8 cellular contexts compared by ENCODE assay signal in genomic region chr17:27455569-27455913, GRCh38. TPM values are rescaled to one million over a fixed set of nuclear protein-coding genes. Genes with fewer than 3 reads are reported as not detected.
DNase-seq lines count a peak whose midpoint lies in the region; ATAC-seq, FAIRE-seq and TF ChIP-seq lines count a peak whose summit lies in the region.

No MANE protein-coding gene starts in this region.

- peaks cover 0 to 1% of the 10 kb centered on the region in 2 experiments; a peak in 2 of 4 replicates for H3K36me3 ChIP-seq in GM12878 (ENCODE audit: control insufficient read depth in 2 of 2, insufficient read depth in 2 of 2, low read length in 1 of 2)
- peaks cover 0 to 2% of the 10 kb centered on the region in 2 experiments for H3K36me3 ChIP-seq in mesenchymal stem cell (ENCODE audit: control insufficient read depth in 1 of 2, insufficient read depth in 2 of 2, low read depth in 1 of 2, low read length in 2 of 2)

- no peak overlapping the region for H4K8ac ChIP-seq in mesenchymal stem cell (ENCODE audit: low read length)

- no peak for ATAC-seq in GM12878
- ATAC-seq in HG03025 (IDR thresholded peaks at IDR 0.05; ENCODE audit: low FRiP score, unreplicated experiment) = no peak

- H3K4me1 Mint-ChIP-seq in activated naive CD4-positive, alpha-beta T cell treated with anti-CD3 and anti-CD28 coated beads for 36 hours (ENCODE audit: low read depth) = peaks cover 39% of the 10 kb centered on the region
- peaks cover 25% of the 10 kb centered on the region for H3K4me1 Mint-ChIP-seq in type B pancreatic cell (ENCODE audit: unreplicated experiment)

- no TSS peak for BruUV-seq in GM12878 (replicated peaks; lab: Mats Ljungman, UMichigan)

- H3K4me3 ChIP-seq in GM12878 (no peak overlapping the region), mesenchymal stem cell (ENCODE audit: insufficient read depth in 1 of 2, low read depth in 1 of 2, low read length in 2 of 2) (peak overlapping the region; percentile 67 to 77)

- H3K79me1 ChIP-seq in mesenchymal stem cell (replicated peaks; ENCODE audit: low read length, poor library complexity, severe bottlenecking) = peaks cover 4% of the 10 kb centered on the region

- WGBS in GM12878 (ENCODE audit: insufficient coverage, insufficient replicate concordance, low lambda C conversion rate, missing lambda C conversion rate) = 64% methylated on average over 10 of the region's 10 CpGs
- 50% methylated on average over 8 of the region's 10 CpGs for WGBS in mesenchymal stem cell

- peak overlapping the region; percentile 50 for H3K4me3 Mint-ChIP-seq in activated naive CD4-positive, alpha-beta T cell treated with anti-CD3 and anti-CD28 coated beads for 36 hours
- peak overlapping the region; percentile 80 for H3K4me3 Mint-ChIP-seq in type B pancreatic cell

- H3K27ac Mint-ChIP-seq in activated naive CD4-positive, alpha-beta T cell treated with anti-CD3 and anti-CD28 coated beads for 36 hours = peak overlapping the region; percentile 7
- peak overlapping the region; percentile 89 for H3K27ac Mint-ChIP-seq in type B pancreatic cell

- POLR2A ChIA-PET in GM12878 (lab: Charles Lee) = interaction anchor here (0.5 to 13.1 kb wide), 8 partner anchors 16 to 608 kb away, joined by 3 to 143 read pairs (median 3); no protein-coding TSS in a partner anchor

- no peaks in the 10 kb centered on the region for H3K27me3 Mint-ChIP-seq in activated naive CD4-positive, alpha-beta T cell treated with anti-CD3 and anti-CD28 coated beads for 36 hours (ENCODE audit: low read depth)
- H3K27me3 Mint-ChIP-seq in type B pancreatic cell = peaks cover 14% of the 10 kb centered on the region

- H3K14ac ChIP-seq in mesenchymal stem cell (ENCODE audit: low read length in 2 of 2) = no peak overlapping the region

- no peak overlapping the region for H2BK15ac ChIP-seq in mesenchymal stem cell (ENCODE audit: low read depth, poor library complexity, severe bottlenecking)

- no peak overlapping the region for H3K4ac ChIP-seq in mesenchymal stem cell (ENCODE audit: low read depth in 1 of 2, low read length in 2 of 2)

- no peak overlapping the region for H3K27ac ChIP-seq in GM12878 (ENCODE audit: control insufficient read depth, insufficient read depth)
- no peak overlapping the region for H3K27ac ChIP-seq in mesenchymal stem cell (ENCODE audit: low read length, poor library complexity, severe bottlenecking)

- FAIRE-seq in GM12878 (lab: Jason Lieb, UNC) = no peak

- H3K4me1 ChIP-seq in GM12878 (ENCODE audit: control insufficient read depth, insufficient read depth, low read length) (peaks cover 12% of the 10 kb centered on the region), mesenchymal stem cell (ENCODE audit: control insufficient read depth, insufficient read depth, low read depth, low read length) (peaks cover 20% of the 10 kb centered on the region)

- TF ChIP-seq POLR2A in GM12878 (IDR thresholded peaks at IDR 0.05; ENCODE audit: low read depth, low read length) = no peak

- H3K79me2 ChIP-seq in GM12878 (ENCODE audit: control insufficient read depth, insufficient read depth, low read length) = peaks cover 42% of the 10 kb centered on the region

- H3K23ac ChIP-seq in mesenchymal stem cell (ENCODE audit: low read length in 2 of 2) = no peak overlapping the region

- H4K20me1 ChIP-seq in GM12878 (ENCODE audit: control insufficient read depth, insufficient read depth) = no peaks in the 10 kb centered on the region

- intact Hi-C loops in activated naive CD4-positive, alpha-beta T cell treated with anti-CD3 and anti-CD28 coated beads for 36 hours (cut with micrococcal nuclease) = no loop called here
- intact Hi-C loops in GM12878 (cut with micrococcal nuclease; ENCODE audit: unreplicated experiment) = loop anchor here (5.0 kb wide), 4 partner anchors 52 to 218 kb away; no protein-coding TSS in a partner anchor

- H3K18ac ChIP-seq in mesenchymal stem cell (ENCODE audit: low read depth in 1 of 2, low read length in 2 of 2) = no peak overlapping the region

- RAD21 ChIA-PET in GM12878 (lab: Charles Lee; ENCODE audit: unreplicated experiment) = interaction anchor here (0.6 to 9.7 kb wide), 26 partner anchors 9 to 219 kb away, joined by 3 to 229 read pairs (median 4); no protein-coding TSS in a partner anchor

- TF ChIP-seq CTCF in GM12878 (IDR thresholded peaks at IDR 0.05 in 2 of 3, conservative IDR thresholded peaks at IDR 0.05 in 1 of 3; ENCODE audit: control insufficient read depth in 2 of 3, extremely low read depth in 1 of 3, insufficient read depth in 1 of 3, low read depth in 3 of 3, low read length in 3 of 3) (no peak), type B pancreatic cell (conservative IDR thresholded peaks at IDR 0.05) (no peak)

- in situ Hi-C loops in GM12878 (cut with MboI) (loop anchor here (5.0 to 25.0 kb wide), 4 partner anchors 103 to 1282 kb away; partner anchors contain the start of genes NEK8, TLCD1 and TRAF4), ACHN (cut with HindIII; ENCODE audit: low pct_ligation_motif_present, low pct_unique_long_range_greater_than_20kb, low sequenced_read_pairs) (no loop called here)

- H3K9me3 ChIP-seq in GM12878 (replicated peaks; ENCODE audit: control insufficient read depth, insufficient read depth, low read length) (no peaks in the 10 kb centered on the region), mesenchymal stem cell (ENCODE audit: control insufficient read depth, low read length) (no peaks in the 10 kb centered on the region)

- no peak overlapping the region for H4K91ac ChIP-seq in mesenchymal stem cell (ENCODE audit: low read length)

- H3K9me3 Mint-ChIP-seq in activated naive CD4-positive, alpha-beta T cell treated with anti-CD3 and anti-CD28 coated beads for 36 hours = no peaks in the 10 kb centered on the region
- no peaks in the 10 kb centered on the region for H3K9me3 Mint-ChIP-seq in type B pancreatic cell

- H2AK5ac ChIP-seq in mesenchymal stem cell (ENCODE audit: low read length, severe bottlenecking) = no peak overlapping the region

- H2BK5ac ChIP-seq in mesenchymal stem cell (ENCODE audit: low read depth, low read length, poor library complexity, severe bottlenecking) = no peak overlapping the region

- H3K36me3 Mint-ChIP-seq in activated naive CD4-positive, alpha-beta T cell treated with anti-CD3 and anti-CD28 coated beads for 36 hours (ENCODE audit: low read depth) = peaks cover 26% of the 10 kb centered on the region
- no peaks in the 10 kb centered on the region for H3K36me3 Mint-ChIP-seq in type B pancreatic cell

- H2AFZ ChIP-seq in GM12878 (ENCODE audit: control insufficient read depth, low read depth, low read length) = peak overlapping the region; percentile 76; the same call in 1 of the 2 replicates
- H2AFZ ChIP-seq in mesenchymal stem cell (ENCODE audit: low read depth, low read length) = peak overlapping the region; percentile 73

- H2BK120ac ChIP-seq in mesenchymal stem cell (ENCODE audit: low read depth, low read length) = no peak overlapping the region

- DNase-seq in activated naive CD4-positive, alpha-beta T cell treated with anti-CD3 and anti-CD28 coated beads for 36 hours = no peak
- no peak for DNase-seq in activated naive CD4-positive, alpha-beta T cell treated with Interleukin-2 at 50 U/mL for 16 hours
- DNase-seq in GM12878 (ENCODE audit: low read depth, low spot score) = no peak
- no peak for DNase-seq in mesenchymal stem cell
- DNase-seq in type B pancreatic cell (ENCODE audit: extremely low spot score, unreplicated experiment) = no peak
- DNase-seq in NCI-H748 treated with DMSO at 0.1 percent for 48 hours (lab: John Stamatoyannopoulos, UW) = no peak
- DNase-seq in ACHN = no peak

- TF ChIP-seq RAD21 in GM12878 (IDR thresholded peaks at IDR 0.05; ENCODE audit: insufficient read depth, low read depth, low read length) = no peak

- CTCF ChIA-PET in activated naive CD4-positive, alpha-beta T cell treated with anti-CD3 and anti-CD28 coated beads for 36 hours (lab: Charles Lee) = interaction anchor here (0.6 to 8.4 kb wide), 18 partner anchors 11 to 195 kb away, joined by 3 to 78 read pairs (median 4); no protein-coding TSS in a partner anchor
- CTCF ChIA-PET in GM12878 (lab: Yijun Ruan, JAX) = interaction anchor here (0.7 to 2.3 kb wide), 35 partner anchors 10 to 196 kb away, joined by 3 to 52 read pairs (median 4); no protein-coding TSS in a partner anchor

- no peaks in the 10 kb centered on the region for H3K27me3 ChIP-seq in GM12878 (replicated peaks in 1 of 2; ENCODE audit: control insufficient read depth in 2 of 2, insufficient read depth in 2 of 2, low read length in 1 of 2)
- no peaks in the 10 kb centered on the region for H3K27me3 ChIP-seq in mesenchymal stem cell (ENCODE audit: control insufficient read depth in 1 of 2, insufficient read depth in 1 of 2, low read length in 2 of 2)

- SMC1A ChIA-PET in GM12878 (lab: Charles Lee; ENCODE audit: uncharacterized antibody, unreplicated experiment) = interaction anchor here (0.6 to 11.6 kb wide), 21 partner anchors 17 to 220 kb away, joined by 3 to 228 read pairs (median 4); no protein-coding TSS in a partner anchor

- peak overlapping the region; percentile 84 for H3K4me2 ChIP-seq in GM12878 (ENCODE audit: control insufficient read depth, insufficient read depth)
- H3K4me2 ChIP-seq in mesenchymal stem cell (ENCODE audit: low read length, poor library complexity, severe bottlenecking) = peak overlapping the region; percentile 93

- no peak overlapping the region for H3K9ac ChIP-seq in GM12878 (ENCODE audit: control insufficient read depth, insufficient read depth, low read length)
- H3K9ac ChIP-seq in mesenchymal stem cell (ENCODE audit: low read length) = no peak overlapping the region

- TF ChIP-seq EP300 in GM12878 (IDR thresholded peaks at IDR 0.05; ENCODE audit: borderline replicate concordance in 1 of 2, control insufficient read depth in 1 of 2, low read depth in 2 of 2, low read length in 2 of 2) = no peak

- peak overlapping the region in 1 of 2 experiments; percentile 21 for H2BK12ac ChIP-seq in mesenchymal stem cell (ENCODE audit: low read length in 2 of 2)

RNA-seq across cellular contexts. Expression of gene KSR1, which starts 0.7 kb away (rescaled TPM):
- total RNA-seq in activated naive CD4-positive, alpha-beta T cell treated with anti-CD3 and anti-CD28 coated beads for 36 hours = 100 to 1,000 TPM; 179 to 189 TPM
- 502 and 598 TPM in 2 replicates for total RNA-seq in GM12878 (2013; cell fraction: nucleolus; rRNA removed)
- total RNA-seq in GM12878 (2014; rRNA removed) (21.4 and 26.1 TPM in 2 replicates), GM12878 (2014; rRNA removed; fragmentation: Illumina TruSeq; extraction: Trizol) (19.7 and 20.1 TPM in 2 replicates), GM12878 (2021) (60.7 and 64.9 TPM in 2 replicates), type B pancreatic cell (ENCODE audit: low replicate concordance) (57.8 and 74.0 TPM in 2 replicates)
- 9.6 TPM for polyA plus RNA-seq in GM12878 (2011; ENCODE audit: low read depth)
- polyA plus RNA-seq in GM12878 (2011; rRNA removed) (48.2 and 66.6 TPM in 2 replicates), GM12878 (2014; fragmentation: Illumina TruSeq; extraction: Trizol) (29.2 and 44.1 TPM in 2 replicates), GM12878 (2014; fragmentation: Nextera tagmentation; extraction: Ambion mirVana) (1 to 10 TPM in 1 of 2 experiments, under 1 TPM in 1; 0.97 to 1.7 TPM), GM12878 (2014; rRNA removed) (44.7 and 47.2 TPM in 2 replicates), GM12878 (2016; fragmentation: Nextera tagmentation; extraction: Ambion mirVana) (10 to 100 TPM; 17.5 to 18.3 TPM)
- polyA plus RNA-seq in GM12878 (2011; cell fraction: cytosol; rRNA removed) = 61.2 and 63.3 TPM in 2 replicates
- 337 and 354 TPM in 2 replicates for polyA plus RNA-seq in GM12878 (2011; cell fraction: nucleus; rRNA removed)
- polyA plus RNA-seq in GM12878 (2012) = 14.1 and 24.0 TPM in 2 replicates
- 99.3 and 144 TPM in 2 replicates for polyA minus RNA-seq in GM12878 (2011; rRNA and poly(A)+ RNA removed)
- polyA minus RNA-seq in GM12878 (2011; cell fraction: cytosol; rRNA and poly(A)+ RNA removed) = 35.6 and 42.5 TPM in 2 replicates
- polyA minus RNA-seq in GM12878 (2011; cell fraction: nucleus; rRNA and poly(A)+ RNA removed) = 107 and 177 TPM in 2 replicates
- polyA plus RNA-seq in mesenchymal stem cell (2013, experiment 1 of 2) = 20.6 TPM
- polyA plus RNA-seq in mesenchymal stem cell (2013, experiment 2 of 2) = 20.0 TPM
